ENCODE assay signal across 9 cellular contexts in genomic region chr1:24191860-24192259, GRCh38. TPM values are rescaled to one million over a fixed set of nuclear protein-coding genes. Genes with fewer than 3 reads are reported as not detected.
A peak's percentile ranks its signal among the peaks of the same experiment; 100 is the strongest.
DNase-seq lines count a peak whose midpoint lies in the region; ATAC-seq lines count a peak whose summit lies in the region.
"Had no signal": no experiment of that assay in that cellular context is flagged by ENCODE, and none has a peak within 500 bp of the region (broad histone marks: within the 10 kb centered on the region; RNA-seq: fewer than 3 reads in every experiment).

No MANE protein-coding gene starts in this region.

- peaks cover 25% of the 10 kb centered on the region for H3K4me1 ChIP-seq in CD8-positive, alpha-beta memory T cell (ENCODE audit: insufficient read depth, low read length)

- H3K4me3 ChIP-seq in CD8-positive, alpha-beta memory T cell (ENCODE audit: low read length), result no peak overlapping the region

- peaks cover 36 to 52% (median 39%) of the 10 kb centered on the region in 3 donors for H3K4me1 Mint-ChIP-seq in CD8-positive, alpha-beta memory T cell
- peaks cover 68% of the 10 kb centered on the region for H3K4me1 Mint-ChIP-seq in activated CD4-positive, alpha-beta T cell treated with anti-CD3 and anti-CD28 coated beads, Interleukin-2, amount 10 ng/mL, durations not matched to agents 7 days and 5 days

- DNase-seq in CD8-positive, alpha-beta memory T cell, result no peak
- DNase-seq in activated CD4-positive, alpha-beta T cell treated with anti-CD3 and anti-CD28 coated beads, Interleukin-2, amount 10 ng/mL, durations not matched to agents 7 days and 5 days, result peak; percentile 39
- DNase-seq in hepatic stellate cell (ENCODE audit: low spot score) (peak; percentile 71), NCI-H82 (lab: John Stamatoyannopoulos, UW) (no peak), kidney glomerular epithelial cell (lab: John Stamatoyannopoulos, UW) (no peak), SKM-1 (lab: John Stamatoyannopoulos, UW; ENCODE audit: unreplicated experiment) (no peak), NCI-H2107 (lab: John Stamatoyannopoulos, UW) (no peak)

- CTCF ChIA-PET in CD8-positive, alpha-beta memory T cell (lab: Charles Lee), result interaction anchor here (1.2 kb wide), 1 partner anchor 223 kb away, joined by 3 read pairs; the partner anchor contains the start of gene NIPAL3
- CTCF ChIA-PET in activated CD4-positive, alpha-beta T cell treated with anti-CD3 and anti-CD28 coated beads, Interleukin-2, amount 10 ng/mL, durations not matched to agents 7 days and 5 days (lab: Charles Lee), result interaction anchor here (0.6 to 13.7 kb wide), 6 partner anchors 10 to 610 kb away, joined by 3 to 216 read pairs (median 4); no protein-coding TSS in a partner anchor

- H3K4me3 Mint-ChIP-seq in CD8-positive, alpha-beta memory T cell, result peak overlapping the region in 2 of 7 donors; percentile 29
- peak overlapping the region; percentile 22 for H3K4me3 Mint-ChIP-seq in activated CD4-positive, alpha-beta T cell treated with anti-CD3 and anti-CD28 coated beads, Interleukin-2, amount 10 ng/mL, durations not matched to agents 7 days and 5 days

- peak overlapping the region in 5 of 8 donors; percentile 17 to 68 (median 53) for H3K27ac Mint-ChIP-seq in CD8-positive, alpha-beta memory T cell
- H3K27ac Mint-ChIP-seq in activated CD4-positive, alpha-beta T cell treated with anti-CD3 and anti-CD28 coated beads, Interleukin-2, amount 10 ng/mL, durations not matched to agents 7 days and 5 days, result peak overlapping the region; percentile 92

- no peaks in the 10 kb centered on the region for H3K9me3 ChIP-seq in CD8-positive, alpha-beta memory T cell (ENCODE audit: low read length)

- POLR2A ChIA-PET in CD8-positive, alpha-beta memory T cell (lab: Charles Lee), result interaction anchor here (0.6 kb wide), 1 partner anchor 225 kb away, joined by 3 read pairs; no protein-coding TSS in a partner anchor
- POLR2A ChIA-PET in activated CD4-positive, alpha-beta T cell treated with anti-CD3 and anti-CD28 coated beads, Interleukin-2, amount 10 ng/mL, durations not matched to agents 7 days and 5 days (lab: Charles Lee), result no interaction called here

- peak; percentile 33 for ATAC-seq in HG02981 (IDR thresholded peaks at IDR 0.05; ENCODE audit: unreplicated experiment)

- H3K27ac ChIP-seq in CD8-positive, alpha-beta memory T cell (ENCODE audit: low read depth, low read length), result no peak overlapping the region

- no peaks in the 10 kb centered on the region for H3K36me3 ChIP-seq in CD8-positive, alpha-beta memory T cell (ENCODE audit: insufficient read depth, low read length)

- H3K9me3 Mint-ChIP-seq in CD8-positive, alpha-beta memory T cell, result no peaks in the 10 kb centered on the region
- peaks cover 11% of the 10 kb centered on the region for H3K9me3 Mint-ChIP-seq in activated CD4-positive, alpha-beta T cell treated with anti-CD3 and anti-CD28 coated beads, Interleukin-2, amount 10 ng/mL, durations not matched to agents 7 days and 5 days

- H3K36me3 Mint-ChIP-seq in CD8-positive, alpha-beta memory T cell, result peaks cover 0 to 2% (median 0%) of the 10 kb centered on the region in 3 donors
- peaks cover 7% of the 10 kb centered on the region for H3K36me3 Mint-ChIP-seq in activated CD4-positive, alpha-beta T cell treated with anti-CD3 and anti-CD28 coated beads, Interleukin-2, amount 10 ng/mL, durations not matched to agents 7 days and 5 days (ENCODE audit: low read depth)

- peaks cover 0 to 3% of the 10 kb centered on the region in 2 donors for H3K27me3 Mint-ChIP-seq in CD8-positive, alpha-beta memory T cell
- H3K27me3 Mint-ChIP-seq in activated CD4-positive, alpha-beta T cell treated with anti-CD3 and anti-CD28 coated beads, Interleukin-2, amount 10 ng/mL, durations not matched to agents 7 days and 5 days, result no peaks in the 10 kb centered on the region

- H3K27me3 ChIP-seq in CD8-positive, alpha-beta memory T cell (ENCODE audit: insufficient read depth, low read length, poor library complexity, severe bottlenecking), result no peaks in the 10 kb centered on the region

RNA-seq across cellular contexts. Expression of gene IFNLR1, which starts 4.8 kb away (rescaled TPM):
- 1 to 10 TPM; 5.4 to 6.1 TPM for total RNA-seq in CD8-positive, alpha-beta memory T cell
- polyA plus RNA-seq in CD8-positive, alpha-beta memory T cell, result 3.1 TPM
- total RNA-seq in activated CD4-positive, alpha-beta T cell treated with anti-CD3 and anti-CD28 coated beads, Interleukin-2, amount 10 ng/mL, durations not matched to agents 7 days and 5 days, result 1 to 10 TPM; 3.2 to 3.4 TPM
- total RNA-seq: pulmonary artery endothelial cell had no signal

RNA-seq across cellular contexts. Expression of gene IL22RA1, which starts 48.9 kb away (rescaled TPM):
- total RNA-seq in CD8-positive, alpha-beta memory T cell, result not detected
- polyA plus RNA-seq in CD8-positive, alpha-beta memory T cell, result not detected
- not detected for total RNA-seq in activated CD4-positive, alpha-beta T cell treated with anti-CD3 and anti-CD28 coated beads, Interleukin-2, amount 10 ng/mL, durations not matched to agents 7 days and 5 days
- total RNA-seq: pulmonary artery endothelial cell had no signal

Comparison
In these comparisons a context has a peak if more than half of its experiments do, and no peak if none do; other contexts are left out.
1. DNase-seq: peak in activated CD4-positive, alpha-beta T cell treated with anti-CD3 and anti-CD28 coated beads, Interleukin-2, amount 10 ng/mL, durations not matched to agents 7 days and 5 days (single experiment) and hepatic stellate cell (single experiment); none in CD8-positive, alpha-beta memory T cell (0 of 5), NCI-H82 (single experiment), kidney glomerular epithelial cell (single experiment), SKM-1 (single experiment) and NCI-H2107 (single experiment).